1 cellular context compared by ENCODE assay signal in genomic region chrX:154040307-154040756, GRCh38.
TF ChIP-seq lines count a peak whose summit lies in the region.

No MANE protein-coding gene starts in this region.

TF ChIP-seq in HepG2, 621 proteins besides CTCF, POLR2A, EP300 and RAD21:
- TF ChIP-seq ZNF383 (CRISPR knock-in tag; IDR thresholded peaks at IDR 0.05; ENCODE audit: borderline replicate concordance) (no peak), GLI4 (CRISPR knock-in tag; IDR thresholded peaks at IDR 0.05; ENCODE audit: borderline replicate concordance) (no peak), SMARCE1 (IDR thresholded peaks at IDR 0.05; ENCODE audit: borderline replicate concordance) (no peak), CEBPG (CRISPR knock-in tag; IDR thresholded peaks at IDR 0.05) (0 out of 2 replicates have a peak, but pooled peaks have one; percentile 34), ZSCAN5A (CRISPR knock-in tag; IDR thresholded peaks at IDR 0.05; ENCODE audit: borderline replicate concordance) (no peak), PATZ1 (CRISPR knock-in tag; IDR thresholded peaks at IDR 0.05) (0 out of 2 replicates have a peak, but pooled peaks have one; percentile 12), ADNP (CRISPR knock-in tag; IDR thresholded peaks at IDR 0.05) (no peak), KMT2B (CRISPR knock-in tag; IDR thresholded peaks at IDR 0.05) (no peak), TEAD3 (CRISPR knock-in tag; optimal IDR thresholded peaks at IDR 0.05; ENCODE audit: borderline replicate concordance) (peak; percentile 51), RFXANK (CRISPR knock-in tag; IDR thresholded peaks at IDR 0.05) (no peak), SP1 (IDR thresholded peaks at IDR 0.05) (no peak), SP1 (CRISPR knock-in tag; IDR thresholded peaks at IDR 0.05) (no peak), CEBPB (IDR thresholded peaks at IDR 0.05; ENCODE audit: borderline replicate concordance, low read depth, low read length) (peak; percentile 37; the same call in 1 of the 2 replicates), ZFP82 (CRISPR knock-in tag; IDR thresholded peaks at IDR 0.05; ENCODE audit: borderline replicate concordance) (no peak), CREB1 (IDR thresholded peaks at IDR 0.05) (no peak), CREB1 (CRISPR knock-in tag; IDR thresholded peaks at IDR 0.05) (0 out of 2 replicates have a peak, but pooled peaks have one; percentile 14), ETV5 (CRISPR knock-in tag; IDR thresholded peaks at IDR 0.05; ENCODE audit: borderline replicate concordance) (peak; percentile 31; the same call in 1 of the 2 replicates), SAP130 (CRISPR knock-in tag; IDR thresholded peaks at IDR 0.05; ENCODE audit: low read depth) (0 out of 2 replicates have a peak, but pooled peaks have one; percentile 28), GATAD2A (CRISPR knock-in tag; IDR thresholded peaks at IDR 0.05) (peak; percentile 23; the same call in 1 of the 2 replicates), CENPT (CRISPR knock-in tag; IDR thresholded peaks at IDR 0.05; ENCODE audit: low read depth) (no peak), HNRNPL (IDR thresholded peaks at IDR 0.05; ENCODE audit: low read depth, low read length) (no peak)
